In the genomic region with DNA sequence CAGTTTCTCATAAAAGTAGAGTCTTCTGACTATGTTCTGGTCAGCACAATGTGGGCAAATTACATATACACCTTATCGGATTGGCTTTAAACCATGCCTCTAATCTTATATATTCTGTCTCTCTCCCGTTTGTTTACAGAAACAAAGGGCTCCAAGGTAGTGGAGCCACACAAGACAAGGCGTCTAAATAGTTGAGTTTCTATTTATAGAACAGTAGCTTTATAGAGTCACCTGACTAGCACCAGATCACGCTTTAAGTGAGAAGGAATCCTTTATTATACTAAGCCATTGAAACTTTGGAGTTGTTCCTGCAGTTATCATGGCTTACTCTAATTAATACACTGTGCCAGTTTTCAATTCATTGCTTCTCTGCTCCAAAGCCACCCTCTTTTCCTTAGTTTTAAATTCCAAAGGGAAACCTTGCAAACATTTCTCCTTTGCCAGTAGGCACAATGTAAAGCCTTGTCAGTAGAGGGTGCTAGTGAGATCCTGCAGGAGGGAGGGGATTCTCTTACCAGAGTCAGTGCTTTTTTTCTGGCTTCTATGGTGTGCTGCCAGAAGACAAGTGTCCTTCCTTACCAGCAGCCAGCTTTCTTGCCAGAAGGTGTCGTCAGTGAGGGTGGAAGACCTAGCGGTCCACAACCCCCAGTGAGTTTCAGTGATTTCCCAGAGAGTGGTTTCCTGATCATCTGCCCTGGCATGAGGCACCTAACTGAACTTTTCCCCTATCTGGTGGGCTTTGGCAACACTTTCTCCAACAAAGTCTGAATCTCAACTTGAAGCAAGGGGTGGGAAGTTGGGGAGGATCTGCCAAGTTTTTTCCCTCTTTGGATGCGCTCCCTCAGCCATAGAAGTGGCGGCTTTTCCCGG, we compare ENCODE assay signal across 8 cellular contexts.
DNase-seq lines count a peak whose midpoint lies in the region; ATAC-seq, FAIRE-seq and TF ChIP-seq lines count a peak whose summit lies in the region.

No MANE protein-coding gene starts in this region.

- H3K79me2 ChIP-seq in HCT116 (ENCODE audit: insufficient read depth, low read length) (no peaks in the 10 kb centered on the region), fibroblast of lung (ENCODE audit: control insufficient read depth, insufficient read depth, low read length) (no peaks in the 10 kb centered on the region)

- CTCF ChIA-PET in HCT116 (lab: Charles Lee), result interaction anchor here (1.0 to 1.9 kb wide), 4 partner anchors 178 to 451 kb away, joined by 3 to 8 read pairs (median 4); no protein-coding TSS in a partner anchor

- peak; percentile 92 for TF ChIP-seq CTCF in GM12864 (IDR thresholded peaks at IDR 0.05; ENCODE audit: low read depth, low read length, missing control alignments)
- peak; percentile 92 to 97 (median 93) for TF ChIP-seq CTCF in HCT116 (IDR thresholded peaks at IDR 0.05 in 2 of 3, conservative IDR thresholded peaks at IDR 0.05 in 1 of 3; ENCODE audit: borderline replicate concordance in 1 of 3, insufficient read depth in 1 of 3, low read depth in 2 of 3, low read length in 2 of 3)
- TF ChIP-seq CTCF in LNCaP clone FGC (IDR thresholded peaks at IDR 0.05; ENCODE audit: control insufficient read depth, extremely low read depth, insufficient read depth), result peak; percentile 77
- TF ChIP-seq CTCF in fibroblast of lung (conservative IDR thresholded peaks at IDR 0.05 in 1 of 2, IDR thresholded peaks at IDR 0.05 in 1 of 2; ENCODE audit: low read depth in 1 of 2, low read length in 2 of 2), result peak; percentile 46 to 62

- H4K20me1 ChIP-seq in HCT116 (ENCODE audit: insufficient read depth), result no peaks in the 10 kb centered on the region
- no peaks in the 10 kb centered on the region for H4K20me1 ChIP-seq in fibroblast of lung (ENCODE audit: control insufficient read depth, extremely low read depth, insufficient read depth, low read length)

- no TSS peak for BruUV-seq in HCT116 (replicated peaks; lab: Mats Ljungman, UMichigan)

- TF ChIP-seq POLR2A in HCT116 (IDR thresholded peaks at IDR 0.05; ENCODE audit: borderline replicate concordance, extremely low read depth, insufficient read depth, insufficient read length), result no peak

- no peak overlapping the region for H3K4me3 ChIP-seq in GM12864 (ENCODE audit: low read depth, low read length)
- no peak overlapping the region for H3K4me3 ChIP-seq in HCT116 (replicated peaks in 1 of 2; ENCODE audit: low read depth in 1 of 2, low read length in 2 of 2)
- H3K4me3 ChIP-seq in LNCaP clone FGC (ENCODE audit: low read depth, low read length), result no peak overlapping the region
- H3K4me3 ChIP-seq in fibroblast of lung (replicated peaks in 1 of 4; ENCODE audit: control extremely low read depth in 1 of 4, insufficient read depth in 1 of 4, low read depth in 3 of 4, low read length in 4 of 4), result no peak overlapping the region

- peak; percentile 40 for FAIRE-seq in TTC549 (lab: Jason Lieb, UNC)

- TF ChIP-seq RAD21 in HCT116 (IDR thresholded peaks at IDR 0.05; ENCODE audit: low read depth), result peak; percentile 74

- RAD21 ChIA-PET in HCT116 (lab: Charles Lee; ENCODE audit: low non-redundant PET in 1 of 2, low total read pairs in 2 of 2, uncharacterized antibody in 2 of 2, unreplicated experiment in 2 of 2), result interaction anchor here in 1 of 2 experiments (1.0 kb wide), 1 partner anchor 440 kb away, joined by 4 read pairs; no protein-coding TSS in a partner anchor

- H3K27ac ChIP-seq in HCT116 (ENCODE audit: low read depth, low read length), result no peak overlapping the region
- no peak overlapping the region for H3K27ac ChIP-seq in fibroblast of lung (ENCODE audit: insufficient read depth, low read length)

- H2AFZ ChIP-seq in HCT116 (ENCODE audit: low read depth, low read length, poor library complexity, severe bottlenecking) (no peak overlapping the region), fibroblast of lung (ENCODE audit: low read length) (no peak overlapping the region)

- no peak overlapping the region for H3K4me2 ChIP-seq in HCT116 (ENCODE audit: low read length)
- no peak overlapping the region for H3K4me2 ChIP-seq in fibroblast of lung (ENCODE audit: extremely low read depth, insufficient read depth, low read length)

- peak; percentile 98 for ATAC-seq in HCT116

- no peaks in the 10 kb centered on the region for H3K27me3 ChIP-seq in HCT116 (ENCODE audit: insufficient read depth, low read length)
- no peaks in the 10 kb centered on the region for H3K27me3 ChIP-seq in fibroblast of lung (ENCODE audit: control insufficient read depth, insufficient read depth, low read length)

- POLR2A ChIA-PET in HCT116 (lab: Charles Lee), result interaction anchor here (0.6 kb wide), 1 partner anchor 65 kb away, joined by 3 read pairs; no protein-coding TSS in a partner anchor

- peaks cover 0 to 10% of the 10 kb centered on the region in 2 experiments; a peak in 2 of 4 replicates for H3K4me1 ChIP-seq in HCT116 (ENCODE audit: control insufficient read depth in 1 of 2, insufficient read depth in 2 of 2, low read length in 2 of 2)
- H3K4me1 ChIP-seq in fibroblast of lung (ENCODE audit: control insufficient read depth, extremely low read depth, insufficient read depth, low read length), result no peaks in the 10 kb centered on the region

- H3K9me3 ChIP-seq in HCT116 (ENCODE audit: control insufficient read depth in 1 of 2, insufficient read depth in 1 of 2, low read depth in 1 of 2, low read length in 2 of 2) (no peaks in the 10 kb centered on the region), fibroblast of lung (ENCODE audit: control insufficient read depth, insufficient read depth, low read depth, low read length) (no peaks in the 10 kb centered on the region)

- intact Hi-C loops in HCT116 (cut with micrococcal nuclease), result loop anchor here (1.0 to 5.0 kb wide), 4 partner anchors 177 to 784 kb away; no protein-coding TSS in a partner anchor

- no peaks in the 10 kb centered on the region for H3K36me3 ChIP-seq in HCT116 (ENCODE audit: control insufficient read depth in 1 of 2, insufficient read depth in 2 of 2, low read length in 2 of 2)
- H3K36me3 ChIP-seq in fibroblast of lung (ENCODE audit: control insufficient read depth, insufficient read depth, low read length), result no peaks in the 10 kb centered on the region

- no peaks in the 10 kb centered on the region for H3K9me2 ChIP-seq in HCT116 (ENCODE audit: insufficient read depth)

- DNase-seq in AML-193 (lab: John Stamatoyannopoulos, UW) (peak; percentile 69 to 74), GM12864 (ENCODE audit: low read depth) (peak; percentile 55), HCT116 (ENCODE audit: low read depth, low spot score) (peak; percentile 85), LNCaP clone FGC (ENCODE audit: low read depth) (peak; percentile 70), fibroblast of lung (ENCODE audit: low read depth in 2 of 2) (peak; percentile 45 to 67), smooth muscle cell of the brain vasculature (ENCODE audit: low read depth, low spot score) (peak; percentile 24), DMS79 treated with DMSO at 0.1 percent for 48 hours (lab: John Stamatoyannopoulos, UW) (no peak)

- H3K9ac ChIP-seq in HCT116 (ENCODE audit: low read length) (no peak overlapping the region), fibroblast of lung (ENCODE audit: insufficient read depth, low read length) (no peak overlapping the region)

TF ChIP-seq in HCT116, 20 proteins besides CTCF, POLR2A, EP300 and RAD21:
- TF ChIP-seq ZNF274 (IDR thresholded peaks at IDR 0.05; ENCODE audit: low read depth, low read length) (no peak), POLR2AphosphoS5 (IDR thresholded peaks at IDR 0.05; ENCODE audit: low read depth, low read length) (peak; percentile 19; the same call in 1 of the 2 replicates), ELF1 (IDR thresholded peaks at IDR 0.05; ENCODE audit: borderline replicate concordance, low read depth) (no peak), SRF (IDR thresholded peaks at IDR 0.05; ENCODE audit: low read depth) (no peak), CBX3 (IDR thresholded peaks at IDR 0.05; ENCODE audit: low read depth) (peak; percentile 68; the same call in 1 of the 2 replicates), EGR1 (IDR thresholded peaks at IDR 0.05; ENCODE audit: low read depth) (no peak), YY1 (IDR thresholded peaks at IDR 0.05; ENCODE audit: extremely low read depth, insufficient replicate concordance, low read depth, low read length) (peak; percentile 42)
- TF ChIP-seq, protein P1, sequence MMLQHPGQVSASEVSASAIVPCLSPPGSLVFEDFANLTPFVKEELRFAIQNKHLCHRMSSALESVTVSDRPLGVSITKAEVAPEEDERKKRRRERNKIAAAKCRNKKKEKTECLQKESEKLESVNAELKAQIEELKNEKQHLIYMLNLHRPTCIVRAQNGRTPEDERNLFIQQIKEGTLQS (IDR thresholded peaks at IDR 0.05), result no peak
